Comparison of ENCODE assay signal across 6 cellular contexts in the genomic region with DNA sequence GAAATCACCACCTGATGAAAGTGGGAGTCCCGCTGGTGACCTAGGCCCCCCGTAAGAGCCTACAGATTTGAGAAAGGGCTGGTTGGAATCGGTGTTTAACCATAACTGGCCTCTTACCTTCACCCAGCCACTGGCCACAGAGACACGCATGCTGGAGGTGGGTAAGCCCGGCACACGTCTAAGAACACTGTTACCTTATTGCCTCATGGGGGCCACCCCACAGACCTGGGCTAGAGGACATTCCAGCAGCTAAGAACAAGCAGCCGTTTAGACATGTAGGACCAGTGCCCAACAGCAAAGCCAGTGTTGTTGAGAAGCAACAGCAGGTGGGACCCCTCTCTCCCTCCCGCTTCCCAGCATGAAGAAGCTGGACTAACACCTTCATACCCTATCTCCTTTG. TPM values are rescaled to one million over a fixed set of nuclear protein-coding genes. Genes with fewer than 3 reads are reported as not detected.
"Had no signal": no experiment of that assay in that cellular context is flagged by ENCODE, and none has a peak within 500 bp of the region (broad histone marks: within the 10 kb centered on the region; RNA-seq: fewer than 3 reads in every experiment).

No MANE protein-coding gene starts in this region.

- H3K4me1 Mint-ChIP-seq: GM23338, H9 had no signal

- ATAC-seq: GM23338 had no signal

- H3K4me3 Mint-ChIP-seq: GM23338, H9 had no signal

- H3K27ac Mint-ChIP-seq: GM23338, H9 had no signal

- DNase-seq: H9, HCEC 1CT, IMR-90 had no signal

- H3K4me3 ChIP-seq: GM23338 had no signal

- H3K9me3 Mint-ChIP-seq: GM23338, H9 had no signal

RNA-seq across cellular contexts. Expression of gene GDF2, which starts 2.5 kb away (rescaled TPM):
- total RNA-seq: GM23338, H1, H9, HT-29 had no signal
- polyA plus RNA-seq: GM23338, H1, IMR-90 had no signal

RNA-seq across cellular contexts. Expression of gene GDF10, which starts 19.8 kb away (rescaled TPM):
- total RNA-seq: HT-29, IMR-90 had no signal
- polyA plus RNA-seq: GM23338 had no signal

RNA-seq across cellular contexts. Expression of gene RBP3, which starts 28.4 kb away (rescaled TPM):
- total RNA-seq: GM23338, H1, H9, IMR-90 had no signal
- polyA plus RNA-seq: GM23338, H1, IMR-90 had no signal
